Comparison of ENCODE assay signal across 1 cellular context in the genomic region with DNA sequence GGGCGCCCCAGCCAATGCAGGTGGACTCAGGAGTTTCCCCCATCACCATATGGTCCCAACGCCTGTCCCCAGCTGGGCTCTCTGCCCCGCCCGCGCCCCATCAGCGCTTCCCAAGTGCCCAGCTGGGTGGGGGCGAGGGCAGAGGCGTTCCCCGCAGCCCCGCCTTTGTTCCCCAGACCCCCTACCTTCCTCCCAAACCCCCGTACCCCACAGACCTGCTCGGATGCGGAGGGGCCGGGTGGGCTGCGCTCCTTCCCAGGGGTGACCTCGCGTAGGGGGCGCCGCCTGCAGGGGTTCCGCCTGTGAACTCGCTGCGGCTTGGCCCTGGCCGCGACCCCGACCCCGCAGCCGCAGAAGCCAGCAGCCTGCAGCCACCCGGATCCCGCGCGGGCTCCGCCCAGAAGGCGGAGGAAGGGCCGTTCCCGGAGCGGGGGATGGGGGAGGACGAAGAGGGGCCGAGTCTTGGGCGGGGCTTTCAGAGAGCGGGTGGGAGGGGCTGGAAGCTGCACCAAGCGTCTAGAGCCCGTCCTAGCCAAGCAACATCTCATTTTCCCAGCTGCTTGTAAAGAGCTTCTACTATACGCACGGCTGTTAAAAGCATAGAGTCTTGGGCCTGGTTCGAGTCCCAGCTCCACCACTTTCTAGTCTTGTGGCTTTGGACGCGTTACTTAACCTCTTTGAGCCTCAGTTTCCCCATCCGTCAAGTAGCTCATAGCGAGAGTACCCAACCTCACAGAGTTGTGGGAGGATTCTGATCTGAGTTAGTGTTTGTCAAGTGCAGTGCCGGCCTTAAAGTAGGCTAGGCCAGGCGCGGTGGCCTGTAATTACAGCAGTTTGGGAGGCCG.
TF ChIP-seq lines count a peak whose summit lies in the region.

A gene with protein sequence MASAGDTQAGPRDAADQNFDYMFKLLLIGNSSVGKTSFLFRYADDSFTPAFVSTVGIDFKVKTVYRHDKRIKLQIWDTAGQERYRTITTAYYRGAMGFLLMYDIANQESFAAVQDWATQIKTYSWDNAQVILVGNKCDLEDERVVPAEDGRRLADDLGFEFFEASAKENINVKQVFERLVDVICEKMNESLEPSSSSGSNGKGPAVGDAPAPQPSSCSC (minus strand): TSS at position 404 of the 845 bp plus-strand sequence. CDS start 2,258 bp downstream, outside the sequence.

TF ChIP-seq in HEK293, 187 proteins besides CTCF, POLR2A, EP300 and RAD21 (continued from another document):
- TF ChIP-seq ZNF18 (tag by site-specific recombination; IDR thresholded peaks at IDR 0.05) (no peak), KLF7 (tag by site-specific recombination; IDR thresholded peaks at IDR 0.05; ENCODE audit: borderline replicate concordance) (0 out of 2 replicates have a peak, but pooled peaks have one; percentile 15), ZNF549 (tag by site-specific recombination; IDR thresholded peaks at IDR 0.05) (no peak), ZNF580 (tag by site-specific recombination; IDR thresholded peaks at IDR 0.05) (peak; percentile 18; the same call in 1 of the 2 replicates), ZIC2 (tag by site-specific recombination; IDR thresholded peaks at IDR 0.05) (peak; percentile 61), EGR2 (tag by site-specific recombination; IDR thresholded peaks at IDR 0.05; ENCODE audit: low read depth) (peak; percentile 79), SP2 (tag by site-specific recombination; IDR thresholded peaks at IDR 0.05) (peak; percentile 83), ZNF366 (tag by site-specific recombination; conservative IDR thresholded peaks at IDR 0.05) (peak; percentile 60), OSR2 (tag by site-specific recombination; IDR thresholded peaks at IDR 0.05) (peak; percentile 37; the same call in 1 of the 2 replicates), SCRT1 (tag by site-specific recombination; IDR thresholded peaks at IDR 0.05; ENCODE audit: borderline replicate concordance) (no peak), SP3 (tag by site-specific recombination; IDR thresholded peaks at IDR 0.05) (peak; percentile 74), KLF1 (tag by site-specific recombination; IDR thresholded peaks at IDR 0.05) (peak; percentile 98), ZNF132 (tag by site-specific recombination; IDR thresholded peaks at IDR 0.05; ENCODE audit: borderline replicate concordance) (no peak), KLF10 (tag by site-specific recombination; IDR thresholded peaks at IDR 0.05) (peak; percentile 30; the same call in 1 of the 2 replicates)
- TF ChIP-seq, protein P1, sequence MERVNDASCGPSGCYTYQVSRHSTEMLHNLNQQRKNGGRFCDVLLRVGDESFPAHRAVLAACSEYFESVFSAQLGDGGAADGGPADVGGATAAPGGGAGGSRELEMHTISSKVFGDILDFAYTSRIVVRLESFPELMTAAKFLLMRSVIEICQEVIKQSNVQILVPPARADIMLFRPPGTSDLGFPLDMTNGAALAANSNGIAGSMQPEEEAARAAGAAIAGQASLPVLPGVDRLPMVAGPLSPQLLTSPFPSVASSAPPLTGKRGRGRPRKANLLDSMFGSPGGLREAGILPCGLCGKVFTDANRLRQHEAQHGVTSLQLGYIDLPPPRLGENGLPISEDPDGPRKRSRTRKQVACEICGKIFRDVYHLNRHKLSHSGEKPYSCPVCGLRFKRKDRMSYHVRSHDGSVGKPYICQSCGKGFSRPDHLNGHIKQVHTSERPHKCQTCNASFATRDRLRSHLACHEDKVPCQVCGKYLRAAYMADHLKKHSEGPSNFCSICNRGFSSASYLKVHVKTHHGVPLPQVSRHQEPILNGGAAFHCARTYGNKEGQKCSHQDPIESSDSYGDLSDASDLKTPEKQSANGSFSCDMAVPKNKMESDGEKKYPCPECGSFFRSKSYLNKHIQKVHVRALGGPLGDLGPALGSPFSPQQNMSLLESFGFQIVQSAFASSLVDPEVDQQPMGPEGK (tag by site-specific recombination; IDR thresholded peaks at IDR 0.05): peak; percentile 69
- TF ChIP-seq, protein P2, sequence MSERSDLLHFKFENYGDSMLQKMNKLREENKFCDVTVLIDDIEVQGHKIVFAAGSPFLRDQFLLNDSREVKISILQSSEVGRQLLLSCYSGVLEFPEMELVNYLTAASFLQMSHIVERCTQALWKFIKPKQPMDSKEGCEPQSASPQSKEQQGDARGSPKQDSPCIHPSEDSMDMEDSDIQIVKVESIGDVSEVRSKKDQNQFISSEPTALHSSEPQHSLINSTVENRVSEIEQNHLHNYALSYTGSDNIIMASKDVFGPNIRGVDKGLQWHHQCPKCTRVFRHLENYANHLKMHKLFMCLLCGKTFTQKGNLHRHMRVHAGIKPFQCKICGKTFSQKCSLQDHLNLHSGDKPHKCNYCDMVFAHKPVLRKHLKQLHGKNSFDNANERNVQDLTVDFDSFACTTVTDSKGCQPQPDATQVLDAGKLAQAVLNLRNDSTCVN (tag by site-specific recombination; optimal IDR thresholded peaks at IDR 0.05): peak; percentile 52
